In the genomic region with DNA sequence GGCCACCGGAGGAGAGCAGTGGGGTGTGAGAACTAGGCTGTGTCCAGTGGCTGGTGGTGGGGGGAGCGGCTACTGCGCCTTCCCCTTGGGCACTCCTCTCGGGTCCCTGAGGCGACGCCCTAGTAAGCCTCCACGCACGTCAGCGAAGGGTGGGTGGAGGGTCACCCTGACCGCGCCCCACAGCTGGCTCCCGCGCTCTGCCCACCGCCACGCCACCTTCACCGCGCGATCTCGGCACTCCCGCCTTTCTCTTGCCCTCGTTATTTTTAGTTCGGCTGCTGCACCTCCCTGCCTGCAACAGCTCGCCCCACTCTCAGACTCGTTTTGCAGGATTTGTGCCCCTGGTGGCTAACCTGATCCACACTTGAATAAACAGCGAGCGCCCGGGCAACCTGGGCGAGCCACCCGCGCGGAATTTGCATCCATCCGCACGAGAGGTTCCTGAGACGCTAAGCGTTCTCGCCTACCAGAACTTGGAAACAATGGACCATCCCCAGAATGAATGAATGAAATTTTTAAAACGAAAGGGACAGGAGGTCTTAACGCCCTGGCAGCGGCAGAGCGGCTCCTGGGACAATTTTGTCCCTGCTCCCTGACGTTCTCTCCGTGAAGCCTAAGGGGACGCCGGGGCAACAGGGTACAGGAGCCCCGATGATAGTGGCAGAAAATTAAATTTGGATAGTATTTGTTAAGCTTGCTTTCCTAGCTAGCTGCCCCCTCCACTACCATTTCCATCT, we compare ENCODE assay signal across 8 cellular contexts. TPM values are rescaled to one million over a fixed set of nuclear protein-coding genes. Genes with fewer than 3 reads are reported as not detected.
DNase-seq lines count a peak whose midpoint lies in the region; ATAC-seq and TF ChIP-seq lines count a peak whose summit lies in the region.

No MANE protein-coding gene starts in this region.

- peak; percentile 91 for DNase-seq in DMS53 (lab: John Stamatoyannopoulos, UW)
- no peak for DNase-seq in Panc1 (ENCODE audit: low read depth, low spot score)
- DNase-seq in foreskin keratinocyte, result peak in 1 of 2 donors; percentile 33
- peak; percentile 39 to 62 (median 46) for DNase-seq in ovary
- DNase-seq in T-helper 9 cell, result no peak
- DNase-seq in activated naive CD4-positive, alpha-beta T cell treated with anti-CD3 and anti-CD28 coated beads, Interleukin-2, amount 50 U/mL, for 72 hours (ENCODE audit: low spot score in 2 of 2), result no peak

- in situ Hi-C loops in Panc1 (cut with HindIII; ENCODE audit: low pct_unique_long_range_greater_than_20kb, low sequenced_read_pairs), result no loop called here

- H3K9me3 Mint-ChIP-seq in activated naive CD4-positive, alpha-beta T cell treated with anti-CD3 and anti-CD28 coated beads, Interleukin-2, amount 50 U/mL, for 72 hours, result no peaks in the 10 kb centered on the region

- 15 to 22% (median 19%) methylated on average over 33 to 45 of the region's 45 CpGs for whole genome bisulfite sequencing in ovary, 3 donors

- H3K9me3 ChIP-seq in Panc1 (ENCODE audit: control insufficient read depth, insufficient read depth, low read depth, low read length), result no peaks in the 10 kb centered on the region
- H3K9me3 ChIP-seq in ovary, result no peaks in the 10 kb centered on the region

- H3K27ac ChIP-seq in Panc1 (ENCODE audit: low read length), result no peak overlapping the region
- no peak overlapping the region for H3K27ac ChIP-seq in foreskin keratinocyte
- H3K27ac ChIP-seq in ovary, result no peak overlapping the region

- no peak for TF ChIP-seq POLR2A in ovary (IDR thresholded peaks at IDR 0.05)

- CTCF ChIA-PET in Panc1 (lab: Charles Lee), result no interaction called here

- peaks cover 6 to 8% of the 10 kb centered on the region in 2 donors for H3K36me3 Mint-ChIP-seq in activated naive CD4-positive, alpha-beta T cell treated with anti-CD3 and anti-CD28 coated beads, Interleukin-2, amount 50 U/mL, for 72 hours

- H3K27me3 ChIP-seq in Panc1 (ENCODE audit: control insufficient read depth, insufficient read depth, low read length), result peaks cover 13% of the 10 kb centered on the region
- H3K27me3 ChIP-seq in foreskin keratinocyte, result peaks cover 17% of the 10 kb centered on the region
- no peaks in the 10 kb centered on the region for H3K27me3 ChIP-seq in ovary

- H3K4me3 ChIP-seq in Panc1 (ENCODE audit: low read depth in 2 of 2, low read length in 2 of 2) (no peak overlapping the region; a peak in 1 of 4 replicates), ovary (peak overlapping the region; percentile 19)

- ATAC-seq in Panc1 (no peak), foreskin keratinocyte (peak; percentile 89), GM19351 (IDR thresholded peaks at IDR 0.05; ENCODE audit: unreplicated experiment) (no peak), HG03565 (IDR thresholded peaks at IDR 0.05; ENCODE audit: unreplicated experiment) (no peak)
- no peak for ATAC-seq in activated naive CD4-positive, alpha-beta T cell treated with anti-CD3 and anti-CD28 coated beads, Interleukin-2, amount 50 U/mL, for 72 hours

- BruUV-seq in Panc1 (replicated peaks; lab: Mats Ljungman, UMichigan), result no TSS peak

- H3K27ac Mint-ChIP-seq in activated naive CD4-positive, alpha-beta T cell treated with anti-CD3 and anti-CD28 coated beads, Interleukin-2, amount 50 U/mL, for 72 hours, result no peak overlapping the region

- POLR2A ChIA-PET in Panc1 (lab: Charles Lee), result no interaction called here

- H3K36me3 ChIP-seq in Panc1 (ENCODE audit: control insufficient read depth, insufficient read depth, low read length), result no peaks in the 10 kb centered on the region
- H3K36me3 ChIP-seq in ovary, result no peaks in the 10 kb centered on the region

- TF ChIP-seq CTCF in Panc1 (IDR thresholded peaks at IDR 0.05) (peak; percentile 34), foreskin keratinocyte (conservative IDR thresholded peaks at IDR 0.05) (peak; percentile 67), ovary (IDR thresholded peaks at IDR 0.05) (peak in 1 of 3 donors; percentile 9)

- TF ChIP-seq EP300 in ovary (IDR thresholded peaks at IDR 0.05), result no peak

- intact Hi-C loops in Panc1 (cut with micrococcal nuclease; ENCODE audit: unreplicated experiment), result no loop called here
- intact Hi-C loops in ovary (cut with DNase I), result no loop called here

- H3K4me1 ChIP-seq in Panc1 (ENCODE audit: control insufficient read depth, insufficient read depth, low read length) (no peaks in the 10 kb centered on the region), foreskin keratinocyte (no peaks in the 10 kb centered on the region), ovary (ENCODE audit: insufficient read depth) (peaks cover 4% of the 10 kb centered on the region)

RNA-seq across cellular contexts. Expression of a gene that starts 7.0 kb away (rescaled TPM):
- total RNA-seq in Panc1 (2021; ENCODE audit: unreplicated experiment), result 0.87 TPM
- 0.25 TPM for polyA plus RNA-seq in Panc1 (2012; ENCODE audit: insufficient read length)
- total RNA-seq in foreskin keratinocyte, result 8.6 and 13.7 TPM in 2 replicates
- 9.7 and 13.4 TPM in 2 replicates for polyA plus RNA-seq in foreskin keratinocyte
- total RNA-seq in ovary, result 10 to 100 TPM in 5 of 7 donors, 1 to 10 TPM in 2; 4.4 to 21.6 (median 13.0) TPM
- 10 to 100 TPM; 12.9 to 22.8 TPM for polyA plus RNA-seq in ovary
- total RNA-seq in activated naive CD4-positive, alpha-beta T cell treated with anti-CD3 and anti-CD28 coated beads, Interleukin-2, amount 50 U/mL, for 72 hours, result not detected

Comparison
In these comparisons a context has a peak if more than half of its experiments do, and no peak if none do; other contexts are left out.
1. DNase-seq: peak in DMS53 (single experiment) and ovary (5 of 5); none in Panc1 (single experiment), T-helper 9 cell (single experiment) and activated naive CD4-positive, alpha-beta T cell treated with anti-CD3 and anti-CD28 coated beads, Interleukin-2, amount 50 U/mL, for 72 hours (0 of 2).